In the genomic region with DNA sequence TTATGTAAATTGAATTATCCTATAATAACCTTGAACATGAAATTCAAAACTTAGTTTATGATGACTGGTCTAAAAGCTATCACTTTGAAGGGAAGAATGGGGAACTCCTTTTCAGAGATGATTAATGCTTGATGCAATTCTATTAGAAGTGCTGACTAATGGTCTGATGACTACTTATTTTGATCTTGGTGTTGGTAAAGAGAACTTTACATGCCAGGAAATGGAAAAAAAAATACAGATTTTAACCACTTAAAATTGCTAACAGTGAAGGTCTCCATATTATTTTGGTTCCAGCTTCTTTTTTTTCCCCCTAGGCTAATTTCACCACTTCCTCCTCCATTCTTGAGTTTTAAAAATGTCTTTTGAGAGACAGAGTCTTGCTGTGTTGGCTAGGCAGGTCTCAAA, we compare ENCODE assay signal across 8 cellular contexts. TPM values are rescaled to one million over a fixed set of nuclear protein-coding genes. Genes with fewer than 3 reads are reported as not detected.
DNase-seq lines count a peak whose midpoint lies in the region; ATAC-seq and TF ChIP-seq lines count a peak whose summit lies in the region.

No MANE protein-coding gene starts in this region.

- H3K27me3 Mint-ChIP-seq in activated T-cell treated with anti-CD3 and anti-CD28 coated beads, Interleukin-2, amount 50 U/mL, for 72 hours (ENCODE audit: low read depth): no peaks in the 10 kb centered on the region
- H3K27me3 Mint-ChIP-seq in T-cell: no peaks in the 10 kb centered on the region

- DNase-seq in activated T-cell treated with anti-CD3 and anti-CD28 coated beads, Interleukin-2, amount 50 U/mL, for 72 hours: no peak
- DNase-seq in activated T-cell treated with anti-CD3 and anti-CD28 coated beads for 4 hours (no peak), T-cell (no peak), fibroblast of pulmonary artery (ENCODE audit: low read depth) (peak; percentile 90), suprapubic skin (ENCODE audit: low spot score in 2 of 2) (no peak), HEK293T (ENCODE audit: extremely low spot score) (no peak)
- DNase-seq in stimulated activated CD4-positive, alpha-beta T cell treated with anti-CD3 and anti-CD28 coated beads, Interleukin-4, amount 100 ng/mL, for 24 hours: no peak

- peak overlapping the region; percentile 30 for H3K27ac ChIP-seq in suprapubic skin

- no peaks in the 10 kb centered on the region for H3K36me3 Mint-ChIP-seq in activated T-cell treated with anti-CD3 and anti-CD28 coated beads, Interleukin-2, amount 50 U/mL, for 72 hours (ENCODE audit: insufficient read depth in 2 of 2)
- no peaks in the 10 kb centered on the region for H3K36me3 Mint-ChIP-seq in T-cell

- TF ChIP-seq EP300 in suprapubic skin (IDR thresholded peaks at IDR 0.05): no peak

- peaks cover 66% of the 10 kb centered on the region for H3K4me1 Mint-ChIP-seq in activated T-cell treated with anti-CD3 and anti-CD28 coated beads, Interleukin-2, amount 50 U/mL, for 72 hours (ENCODE audit: low read depth)
- H3K4me1 Mint-ChIP-seq in T-cell: peaks cover 69 to 78% (median 74%) of the 10 kb centered on the region in 3 donors

- no peaks in the 10 kb centered on the region for H3K9me3 Mint-ChIP-seq in activated T-cell treated with anti-CD3 and anti-CD28 coated beads, Interleukin-2, amount 50 U/mL, for 72 hours
- no peaks in the 10 kb centered on the region for H3K9me3 Mint-ChIP-seq in T-cell

- no peaks in the 10 kb centered on the region for H3K9me3 ChIP-seq in suprapubic skin

- H3K27me3 ChIP-seq in suprapubic skin: no peaks in the 10 kb centered on the region

- TF ChIP-seq POLR2A in suprapubic skin (IDR thresholded peaks at IDR 0.05): no peak

- POLR2A ChIA-PET in T-cell (lab: Charles Lee) (interaction anchor here in 1 of 2 donors (0.6 to 0.8 kb wide), 3 partner anchors 21 to 310 kb away, joined by 3 to 5 read pairs (median 5); no protein-coding TSS in a partner anchor), HEK293T (lab: Yijun Ruan, JAX) (no interaction called here)

- ATAC-seq in activated T-cell treated with anti-CD3 and anti-CD28 coated beads, Interleukin-2, amount 50 U/mL, for 72 hours (replicated peaks in 1 of 2): peak; percentile 50 to 59
- ATAC-seq in T-cell (replicated peaks in 1 of 4) (peak in 1 of 4 experiments; percentile 28), GM21723 (IDR thresholded peaks at IDR 0.05; ENCODE audit: unreplicated experiment) (no peak)

- no peak for TF ChIP-seq CTCF in fibroblast of pulmonary artery (IDR thresholded peaks at IDR 0.05; ENCODE audit: low read length, missing control alignments)
- no peak for TF ChIP-seq CTCF in suprapubic skin (IDR thresholded peaks at IDR 0.05)

- H3K27ac Mint-ChIP-seq in activated T-cell treated with anti-CD3 and anti-CD28 coated beads, Interleukin-2, amount 50 U/mL, for 72 hours: peak overlapping the region; percentile 92
- H3K27ac Mint-ChIP-seq in T-cell: peak overlapping the region; percentile 87 to 93

- H3K4me3 Mint-ChIP-seq in activated T-cell treated with anti-CD3 and anti-CD28 coated beads, Interleukin-2, amount 50 U/mL, for 72 hours: peak overlapping the region; percentile 38 to 80
- no peak overlapping the region for H3K4me3 Mint-ChIP-seq in T-cell

- H3K4me3 ChIP-seq in fibroblast of pulmonary artery (replicated peaks; ENCODE audit: low read depth, low read length) (no peak overlapping the region), suprapubic skin (no peak overlapping the region)

- H3K36me3 ChIP-seq in suprapubic skin: no peaks in the 10 kb centered on the region

- H3K4me1 ChIP-seq in suprapubic skin: peaks cover 16% of the 10 kb centered on the region

- CTCF ChIA-PET in T-cell (lab: Charles Lee) (interaction anchor here (0.6 to 1.9 kb wide), 4 partner anchors 21 to 50 kb away, joined by 3 to 8 read pairs (median 3); no protein-coding TSS in a partner anchor), HEK293T (lab: Yijun Ruan, JAX) (interaction anchor here (0.7 kb wide), 1 partner anchor 505 kb away, joined by 4 read pairs; no protein-coding TSS in a partner anchor)

TF ChIP-seq in HEK293T, 16 proteins besides CTCF, POLR2A, EP300 and RAD21:
- TF ChIP-seq ARNT (IDR thresholded peaks at IDR 0.05): no peak
- TF ChIP-seq, protein P1, sequence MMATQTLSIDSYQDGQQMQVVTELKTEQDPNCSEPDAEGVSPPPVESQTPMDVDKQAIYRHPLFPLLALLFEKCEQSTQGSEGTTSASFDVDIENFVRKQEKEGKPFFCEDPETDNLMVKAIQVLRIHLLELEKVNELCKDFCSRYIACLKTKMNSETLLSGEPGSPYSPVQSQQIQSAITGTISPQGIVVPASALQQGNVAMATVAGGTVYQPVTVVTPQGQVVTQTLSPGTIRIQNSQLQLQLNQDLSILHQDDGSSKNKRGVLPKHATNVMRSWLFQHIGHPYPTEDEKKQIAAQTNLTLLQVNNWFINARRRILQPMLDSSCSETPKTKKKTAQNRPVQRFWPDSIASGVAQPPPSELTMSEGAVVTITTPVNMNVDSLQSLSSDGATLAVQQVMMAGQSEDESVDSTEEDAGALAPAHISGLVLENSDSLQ (IDR thresholded peaks at IDR 0.05): no peak
- TF ChIP-seq FOXA1 (IDR thresholded peaks at IDR 0.05): no peak
- TF ChIP-seq SUZ12 (IDR thresholded peaks at IDR 0.05): no peak

RNA-seq across cellular contexts. Expression of a gene that starts 22.9 kb away (rescaled TPM):
- 100 to 1,000 TPM; 135 to 157 TPM for total RNA-seq in activated T-cell treated with anti-CD3 and anti-CD28 coated beads, Interleukin-2, amount 50 U/mL, for 72 hours
- total RNA-seq in T-cell (100 to 1,000 TPM; 178 to 368 (median 354) TPM), suprapubic skin (10 to 100 TPM; 11.4 to 50.6 (median 26.0) TPM)

Comparison
In these comparisons a context has a peak if more than half of its experiments do, and no peak if none do; other contexts are left out.
1. H3K4me3 Mint-ChIP-seq: peak in activated T-cell treated with anti-CD3 and anti-CD28 coated beads, Interleukin-2, amount 50 U/mL, for 72 hours (2 of 2); none in T-cell (0 of 3).